Comparison of ENCODE assay signal across 12 cellular contexts in genomic region chr17:61416211-61416539, GRCh38. TPM values are rescaled to one million over a fixed set of nuclear protein-coding genes. Genes with fewer than 3 reads are reported as not detected.
DNase-seq lines count a peak whose midpoint lies in the region; ATAC-seq and TF ChIP-seq lines count a peak whose summit lies in the region.
"Had no signal": no experiment of that assay in that cellular context is flagged by ENCODE, and none has a peak within 500 bp of the region (broad histone marks: within the 10 kb centered on the region; RNA-seq: fewer than 3 reads in every experiment).

No MANE protein-coding gene starts in this region.

- ATAC-seq in activated CD8-positive, alpha-beta T cell treated with anti-CD3 and anti-CD28 coated beads for 36 hours, result no peak

- peak overlapping the region; percentile 60 for H3K4me3 Mint-ChIP-seq in endothelial cell (ENCODE audit: unreplicated experiment)
- H3K4me3 Mint-ChIP-seq in activated CD8-positive, alpha-beta T cell treated with anti-CD3 and anti-CD28 coated beads for 36 hours, result no peak overlapping the region
- H3K4me3 Mint-ChIP-seq: activated T-cell treated with anti-CD3 and anti-CD28 coated beads, Interleukin-2, amount 50 U/mL, for 24 hours; dendritic cell treated with granulocyte-macrophage colony-stimulating factor and Interleukin-4, amounts not matched to agents 40 ng/mL and 50 ng/mL, for 4 days had no signal

- no peaks in the 10 kb centered on the region for H3K36me3 ChIP-seq in HUES6 (ENCODE audit: control insufficient read depth, insufficient read depth, low read length)
- H3K36me3 ChIP-seq in neuron (ENCODE audit: insufficient read depth, low read length), result no peaks in the 10 kb centered on the region

- peaks cover 17% of the 10 kb centered on the region for H3K27me3 Mint-ChIP-seq in endothelial cell (ENCODE audit: unreplicated experiment)
- H3K27me3 Mint-ChIP-seq in activated CD8-positive, alpha-beta T cell treated with anti-CD3 and anti-CD28 coated beads for 36 hours, result peaks cover 19% of the 10 kb centered on the region

- CTCF ChIA-PET in activated CD8-positive, alpha-beta T cell treated with anti-CD3 and anti-CD28 coated beads for 36 hours (lab: Charles Lee), result interaction anchor here (0.6 to 1.2 kb wide), 4 partner anchors 9 to 135 kb away, joined by 3 read pairs; no protein-coding TSS in a partner anchor

- H3K4me1 ChIP-seq in HUES6 (ENCODE audit: control insufficient read depth, insufficient read depth, low read length) (peaks cover 14% of the 10 kb centered on the region), neuron (ENCODE audit: insufficient read depth, low read length) (peaks cover 2% of the 10 kb centered on the region)

- H2AFZ ChIP-seq in neuron (ENCODE audit: low read depth, low read length), result peak overlapping the region; percentile 82

- intact Hi-C loops in activated CD8-positive, alpha-beta T cell treated with anti-CD3 and anti-CD28 coated beads for 36 hours (cut with micrococcal nuclease), result no loop called here

- H3K27ac ChIP-seq in 22Rv1, result peak overlapping the region; percentile 26; the same call in 1 of the 2 replicates
- H3K27ac ChIP-seq in HUES6 (ENCODE audit: low read depth, low read length), result no peak overlapping the region

- TF ChIP-seq CTCF in 22Rv1 (IDR thresholded peaks at IDR 0.05) (no peak), endothelial cell (IDR thresholded peaks at IDR 0.05; ENCODE audit: unreplicated experiment) (no peak)
- no peak for TF ChIP-seq CTCF in activated CD8-positive, alpha-beta T cell treated with anti-CD3 and anti-CD28 coated beads for 36 hours (IDR thresholded peaks at IDR 0.05)

- no peaks in the 10 kb centered on the region for H3K9me3 Mint-ChIP-seq in endothelial cell (ENCODE audit: unreplicated experiment)
- no peaks in the 10 kb centered on the region for H3K9me3 Mint-ChIP-seq in activated CD8-positive, alpha-beta T cell treated with anti-CD3 and anti-CD28 coated beads for 36 hours
- H3K9me3 Mint-ChIP-seq: activated T-cell treated with anti-CD3 and anti-CD28 coated beads, Interleukin-2, amount 50 U/mL, for 24 hours; dendritic cell treated with granulocyte-macrophage colony-stimulating factor and Interleukin-4, amounts not matched to agents 40 ng/mL and 50 ng/mL, for 4 days; naive thymus-derived CD8-positive, alpha-beta T cell had no signal

- H3K4me3 ChIP-seq in HUES6 (ENCODE audit: low read depth, low read length) (peak overlapping the region; percentile 53), neuron (ENCODE audit: low read length) (no peak overlapping the region)

- H3K9me3 ChIP-seq in HUES6 (ENCODE audit: control insufficient read depth, insufficient read depth, low read depth, low read length), result no peaks in the 10 kb centered on the region
- H3K9me3 ChIP-seq in neuron (ENCODE audit: low read length), result peaks cover 1% of the 10 kb centered on the region

- H3K4me1 Mint-ChIP-seq in endothelial cell (ENCODE audit: unreplicated experiment), result peaks cover 18% of the 10 kb centered on the region
- H3K4me1 Mint-ChIP-seq in activated CD8-positive, alpha-beta T cell treated with anti-CD3 and anti-CD28 coated beads for 36 hours (ENCODE audit: low read depth), result peaks cover 6% of the 10 kb centered on the region

- DNase-seq in endothelial cell (ENCODE audit: low spot score) (no peak), SW 1271 (lab: John Stamatoyannopoulos, UW) (no peak), medulla oblongata (ENCODE audit: extremely low spot score) (no peak)
- no peak for DNase-seq in activated CD8-positive, alpha-beta T cell treated with anti-CD3 and anti-CD28 coated beads for 36 hours
- no peak for DNase-seq in stimulated activated naive CD4-positive, alpha-beta T cell treated with Interleukin-2 at 50 U/mL for 16 hours (lab: John Stamatoyannopoulos, UW)
- DNase-seq: activated CD4-positive, alpha-beta T cell treated with anti-CD3 and anti-CD28 coated beads for 1 hour had no signal

- POLR2A ChIA-PET in activated CD8-positive, alpha-beta T cell treated with anti-CD3 and anti-CD28 coated beads for 36 hours (lab: Charles Lee), result no interaction called here

- H3K27me3 ChIP-seq in HUES6 (ENCODE audit: control insufficient read depth, insufficient read depth, low read length), result peaks cover 77% of the 10 kb centered on the region
- peaks cover 6% of the 10 kb centered on the region for H3K27me3 ChIP-seq in neuron (ENCODE audit: insufficient read depth, low read length)

- H3K27ac Mint-ChIP-seq in endothelial cell (ENCODE audit: unreplicated experiment), result peak overlapping the region; percentile 39
- H3K27ac Mint-ChIP-seq in activated CD8-positive, alpha-beta T cell treated with anti-CD3 and anti-CD28 coated beads for 36 hours, result no peak overlapping the region
- H3K27ac Mint-ChIP-seq: activated T-cell treated with anti-CD3 and anti-CD28 coated beads, Interleukin-2, amount 50 U/mL, for 24 hours; dendritic cell treated with granulocyte-macrophage colony-stimulating factor and Interleukin-4, amounts not matched to agents 40 ng/mL and 50 ng/mL, for 4 days; naive thymus-derived CD8-positive, alpha-beta T cell had no signal

- no peaks in the 10 kb centered on the region for H3K36me3 Mint-ChIP-seq in endothelial cell (ENCODE audit: low read depth, unreplicated experiment)
- no peaks in the 10 kb centered on the region for H3K36me3 Mint-ChIP-seq in activated CD8-positive, alpha-beta T cell treated with anti-CD3 and anti-CD28 coated beads for 36 hours (ENCODE audit: low read depth)
- H3K36me3 Mint-ChIP-seq: naive thymus-derived CD8-positive, alpha-beta T cell had no signal

- H3K9ac ChIP-seq in HUES6 (ENCODE audit: low read length), result no peak overlapping the region

RNA-seq across cellular contexts. Expression of gene TBX2, which starts 16.5 kb away (rescaled TPM):
- 0.23 TPM for total RNA-seq in endothelial cell (ENCODE audit: unreplicated experiment)
- not detected for total RNA-seq in activated CD8-positive, alpha-beta T cell treated with anti-CD3 and anti-CD28 coated beads for 36 hours

RNA-seq across cellular contexts. Expression of gene TBX4, which starts 36.0 kb away (rescaled TPM):
- total RNA-seq in endothelial cell (ENCODE audit: unreplicated experiment), result 1.1 TPM
- total RNA-seq in activated CD8-positive, alpha-beta T cell treated with anti-CD3 and anti-CD28 coated beads for 36 hours, result not detected
- total RNA-seq: naive thymus-derived CD8-positive, alpha-beta T cell had no signal
